In genomic region chr22:49951678-49951985, GRCh38 we compare ENCODE assay signal across 17 cellular contexts. TPM values are rescaled to one million over a fixed set of nuclear protein-coding genes. Genes with fewer than 3 reads are reported as not detected.
DNase-seq lines count a peak whose midpoint lies in the region; ATAC-seq and TF ChIP-seq lines count a peak whose summit lies in the region.
"Had no signal": no experiment of that assay in that cellular context is flagged by ENCODE, and none has a peak within 500 bp of the region (broad histone marks: within the 10 kb centered on the region; RNA-seq: fewer than 3 reads in every experiment).

No MANE protein-coding gene starts in this region.

- CTCF ChIA-PET in HEK293 (lab: Yijun Ruan, JAX), result interaction anchor here (0.8 to 2.2 kb wide), 2 partner anchors 25 to 28 kb away, joined by 3 to 7 read pairs; no protein-coding TSS in a partner anchor
- CTCF ChIA-PET in MCF 10A (lab: Yijun Ruan, JAX), result interaction anchor here (0.6 to 1.2 kb wide), 3 partner anchors 21 to 79 kb away, joined by 3 to 7 read pairs (median 3); no protein-coding TSS in a partner anchor

- intact Hi-C loops in MCF 10A (cut with micrococcal nuclease), result no loop called here

- 90% methylated on average over 4 of the region's 4 CpGs for WGBS in thymus

- peak overlapping the region; percentile 88 for H3K27ac Mint-ChIP-seq in MCF 10A (ENCODE audit: low read depth, unreplicated experiment)
- H3K27ac Mint-ChIP-seq in memory B cell, result peak overlapping the region; percentile 92
- H3K27ac Mint-ChIP-seq: activated naive CD4-positive, alpha-beta T cell treated with anti-CD3 and anti-CD28 coated beads, Interleukin-2, amount 10 ng/mL, durations not matched to agents 7 days and 5 days; CD14-positive monocyte had no signal

- H3K27ac ChIP-seq in HEK293 (ENCODE audit: extremely low read depth, low read depth, low read length), result no peak overlapping the region
- H3K27ac ChIP-seq in thymus (ENCODE audit: low read depth), result peak overlapping the region; percentile 66
- H3K27ac ChIP-seq: KMS-11, ovary had no signal

- H3K4me1 ChIP-seq in HEK293 (ENCODE audit: control insufficient read depth, insufficient read depth, low read length), result no peaks in the 10 kb centered on the region; the same call in 1 of the 2 replicates
- no peaks in the 10 kb centered on the region for H3K4me1 ChIP-seq in thymus (ENCODE audit: control insufficient read depth, insufficient read depth, low read length)

- peak; percentile 32 for DNase-seq in MCF 10A (ENCODE audit: unreplicated experiment)
- DNase-seq in memory B cell (ENCODE audit: low spot score in 2 of 2), result no peak
- DNase-seq in AG08396 (ENCODE audit: low spot score), result no peak
- DNase-seq in activated T-cell treated with anti-CD3 and anti-CD28 coated beads for 4 hours, result no peak
- DNase-seq: activated CD8-positive, alpha-beta memory T cell treated with anti-CD3 and anti-CD28 coated beads for 24 hours; activated naive CD4-positive, alpha-beta T cell treated with anti-CD3 and anti-CD28 coated beads, Interleukin-2, amount 10 ng/mL, durations not matched to agents 7 days and 5 days; NCI-H1436; NCI-H446 treated with DMSO at 0.1 percent for 48 hours; stimulated activated CD8-positive, alpha-beta memory T cell treated with anti-CD3 and anti-CD28 coated beads, Interleukin-4, amount 100 ng/mL, for 48 hours had no signal

- H3K4me1 Mint-ChIP-seq in MCF 10A (ENCODE audit: insufficient read depth, unreplicated experiment) (peaks cover 29% of the 10 kb centered on the region), memory B cell (peaks cover 3% of the 10 kb centered on the region)
- H3K4me1 Mint-ChIP-seq: central memory CD8-positive, alpha-beta T cell had no signal

- H3K9me3 ChIP-seq in HEK293 (ENCODE audit: control insufficient read depth, insufficient read depth, low read depth, low read length) (no peaks in the 10 kb centered on the region), thymus (ENCODE audit: control insufficient read depth) (no peaks in the 10 kb centered on the region)
- H3K9me3 ChIP-seq: ovary had no signal

- H3K36me3 ChIP-seq in HEK293 (ENCODE audit: control insufficient read depth in 2 of 2, insufficient read depth in 1 of 2, low read length in 2 of 2) (no peaks in the 10 kb centered on the region), thymus (ENCODE audit: control insufficient read depth, insufficient read depth) (no peaks in the 10 kb centered on the region)
- H3K36me3 ChIP-seq: ovary had no signal

- POLR2A ChIA-PET in HEK293 (lab: Yijun Ruan, JAX), result interaction anchor here (0.9 to 2.7 kb wide), 4 partner anchors 9 to 21 kb away, joined by 3 to 6 read pairs (median 6); partner anchors contain the start of gene PIM3
- POLR2A ChIA-PET in MCF 10A (lab: Yijun Ruan, JAX), result interaction anchor here (1.0 to 6.2 kb wide), 7 partner anchors 10 to 76 kb away, joined by 3 to 73 read pairs (median 9); partner anchors contain the start of gene PIM3

- no peaks in the 10 kb centered on the region for H3K9me3 Mint-ChIP-seq in MCF 10A (ENCODE audit: unreplicated experiment)
- H3K9me3 Mint-ChIP-seq in memory B cell, result no peaks in the 10 kb centered on the region
- H3K9me3 Mint-ChIP-seq: activated naive CD4-positive, alpha-beta T cell treated with anti-CD3 and anti-CD28 coated beads, Interleukin-2, amount 10 ng/mL, durations not matched to agents 7 days and 5 days; CD14-positive monocyte; central memory CD8-positive, alpha-beta T cell had no signal

- no peak overlapping the region for H3K4me3 Mint-ChIP-seq in MCF 10A (ENCODE audit: unreplicated experiment)
- no peak overlapping the region for H3K4me3 Mint-ChIP-seq in memory B cell
- H3K4me3 Mint-ChIP-seq: activated naive CD4-positive, alpha-beta T cell treated with anti-CD3 and anti-CD28 coated beads, Interleukin-2, amount 10 ng/mL, durations not matched to agents 7 days and 5 days; CD14-positive monocyte; central memory CD8-positive, alpha-beta T cell had no signal

- H3K27me3 Mint-ChIP-seq in MCF 10A (ENCODE audit: insufficient read depth, unreplicated experiment) (no peaks in the 10 kb centered on the region), memory B cell (no peaks in the 10 kb centered on the region)
- H3K27me3 Mint-ChIP-seq: activated naive CD4-positive, alpha-beta T cell treated with anti-CD3 and anti-CD28 coated beads, Interleukin-2, amount 10 ng/mL, durations not matched to agents 7 days and 5 days; central memory CD8-positive, alpha-beta T cell had no signal

- no peak overlapping the region for H3K4me3 ChIP-seq in HEK293 (ENCODE audit: low read depth, low read length)
- H3K4me3 ChIP-seq in thymus (ENCODE audit: low read length), result no peak overlapping the region
- H3K4me3 ChIP-seq: ovary had no signal

- H3K36me3 Mint-ChIP-seq in MCF 10A (ENCODE audit: insufficient read depth, unreplicated experiment) (no peaks in the 10 kb centered on the region), memory B cell (no peaks in the 10 kb centered on the region)
- H3K36me3 Mint-ChIP-seq: activated naive CD4-positive, alpha-beta T cell treated with anti-CD3 and anti-CD28 coated beads, Interleukin-2, amount 10 ng/mL, durations not matched to agents 7 days and 5 days; CD14-positive monocyte had no signal

- ATAC-seq in memory B cell (ENCODE audit: low read depth), result no peak
- ATAC-seq in GM19397 (IDR thresholded peaks at IDR 0.05; ENCODE audit: unreplicated experiment), result no peak
- no peak for ATAC-seq in GM18502 (IDR thresholded peaks at IDR 0.05; ENCODE audit: poor library complexity, unreplicated experiment)

- no TSS peak for BruUV-seq in MCF 10A (replicated peaks; lab: Mats Ljungman, UMichigan)

- no peaks in the 10 kb centered on the region for H3K27me3 ChIP-seq in thymus (ENCODE audit: control insufficient read depth, insufficient read depth)
- H3K27me3 ChIP-seq: ovary had no signal

- TF ChIP-seq CTCF in HEK293 (tag by site-specific recombination; IDR thresholded peaks at IDR 0.05) (no peak), MCF 10A (IDR thresholded peaks at IDR 0.05; ENCODE audit: unreplicated experiment) (no peak)

TF ChIP-seq in HEK293, 187 proteins besides CTCF, POLR2A, EP300 and RAD21:
- TF ChIP-seq SCRT2 (tag by site-specific recombination; IDR thresholded peaks at IDR 0.05), result peak; percentile 69
- TF ChIP-seq SCRT1 (tag by site-specific recombination; IDR thresholded peaks at IDR 0.05; ENCODE audit: borderline replicate concordance), result 0 out of 2 replicates have a peak, but pooled peaks have one; percentile 24
- TF ChIP-seq ZNF707 (tag by site-specific recombination; IDR thresholded peaks at IDR 0.05), result no peak
- no peak for TF ChIP-seq ATF2 (tag by site-specific recombination; IDR thresholded peaks at IDR 0.05; ENCODE audit: low read depth)

RNA-seq across cellular contexts. Expression of gene PIM3, which starts 8.9 kb away (rescaled TPM):
- 56.3 and 73.5 TPM in 2 replicates for total RNA-seq in MCF 10A (2022)
- 57.6 TPM for polyA plus RNA-seq in thymus

RNA-seq across cellular contexts. Expression of gene CRELD2, which starts 33.2 kb away (rescaled TPM):
- total RNA-seq in MCF 10A (2022), result 70.7 and 107 TPM in 2 replicates
- 24.3 TPM for polyA plus RNA-seq in thymus

RNA-seq across cellular contexts. Expression of gene ALG12, which starts 33.4 kb away (rescaled TPM):
- total RNA-seq in MCF 10A (2022), result 16.6 and 18.2 TPM in 2 replicates
- 9.1 TPM for polyA plus RNA-seq in thymus
